ENCODE assay signal across 20 cellular contexts in genomic region chr10:8229153-8229552, GRCh38.
A peak's percentile ranks its signal among the peaks of the same experiment; 100 is the strongest.
DNase-seq lines count a peak whose midpoint lies in the region; ATAC-seq lines count a peak whose summit lies in the region.
"Had no signal": no experiment of that assay in that cellular context is flagged by ENCODE, and none has a peak within 500 bp of the region (broad histone marks: within the 10 kb centered on the region; RNA-seq: fewer than 3 reads in every experiment).

No MANE protein-coding gene starts in this region.

- POLR2A ChIA-PET in CD8-positive, alpha-beta memory T cell (lab: Charles Lee), result no interaction called here

- H3K9me3 ChIP-seq in CD8-positive, alpha-beta memory T cell (ENCODE audit: low read length), result no peaks in the 10 kb centered on the region
- H3K9me3 ChIP-seq in effector memory CD4-positive, alpha-beta T cell (ENCODE audit: control insufficient read depth, low read length), result no peaks in the 10 kb centered on the region
- H3K9me3 ChIP-seq: colonic mucosa, esophagus squamous epithelium, gastrocnemius medialis, prostate gland, testis had no signal

- no peak overlapping the region for H3K4me3 ChIP-seq in CD8-positive, alpha-beta memory T cell (ENCODE audit: low read length)
- no peak overlapping the region for H3K4me3 ChIP-seq in effector memory CD4-positive, alpha-beta T cell (ENCODE audit: insufficient read depth, low read depth, low read length, poor library complexity, severe bottlenecking)
- H3K4me3 ChIP-seq: colonic mucosa, esophagus squamous epithelium, gastrocnemius medialis, prostate gland, testis had no signal

- H3K27me3 ChIP-seq in CD8-positive, alpha-beta memory T cell (ENCODE audit: insufficient read depth, low read length, poor library complexity, severe bottlenecking), result no peaks in the 10 kb centered on the region
- H3K27me3 ChIP-seq in effector memory CD4-positive, alpha-beta T cell (replicated peaks; ENCODE audit: control insufficient read depth, insufficient read depth, low read length, poor library complexity, severe bottlenecking), result no peaks in the 10 kb centered on the region
- H3K27me3 ChIP-seq: colonic mucosa, esophagus squamous epithelium, gastrocnemius medialis, testis had no signal

- ATAC-seq in activated T-cell treated with anti-CD3 and anti-CD28 coated beads, Interleukin-2, amount 50 U/mL, for 4 hours, result peak; percentile 52 to 65
- peak; percentile 67 for ATAC-seq in activated T-helper 17 cell treated with anti-CD3 and anti-CD28 coated beads, Interleukin-2, amount 50 U/mL, for 72 hours (replicated peaks)
- ATAC-seq: gastrocnemius medialis; stimulated activated memory B cell treated with anti-CD40 and anti-IgM and Interleukin-4, amounts not matched to agents 10 μg/mL and 1 μg/mL and 100 μg/mL, for 72 hours had no signal

- no peak for DNase-seq in activated T-cell treated with anti-CD3 and anti-CD28 coated beads, Interleukin-2, amount 50 U/mL, for 4 hours
- DNase-seq in activated T-cell treated with anti-CD3 and anti-CD28 coated beads, Interleukin-2, amount 50 U/mL, for 48 hours, result no peak
- no peak for DNase-seq in CD8-positive, alpha-beta memory T cell
- DNase-seq in RPMI8226, result peak; percentile 13
- no peak for DNase-seq in KBM-7
- no peak for DNase-seq in NCI-H1930 (lab: John Stamatoyannopoulos, UW)
- DNase-seq in effector memory CD4-positive, alpha-beta T cell, result no peak
- DNase-seq: activated CD8-positive, alpha-beta memory T cell treated with anti-CD3 and anti-CD28 coated beads for 24 hours; amygdala; colonic mucosa; endodermal cell; esophagus squamous epithelium; gastrocnemius medialis; kidney; NCI-H510A; testis had no signal

- H3K4me1 ChIP-seq in CD8-positive, alpha-beta memory T cell (ENCODE audit: insufficient read depth, low read length), result peaks cover 12% of the 10 kb centered on the region
- H3K4me1 ChIP-seq in effector memory CD4-positive, alpha-beta T cell (ENCODE audit: control insufficient read depth, insufficient read depth, low read length, poor library complexity, severe bottlenecking), result peaks cover 12% of the 10 kb centered on the region
- H3K4me1 ChIP-seq: colonic mucosa, esophagus squamous epithelium, gastrocnemius medialis, prostate gland, testis had no signal

- no peaks in the 10 kb centered on the region for H3K9me3 Mint-ChIP-seq in activated T-cell treated with anti-CD3 and anti-CD28 coated beads, Interleukin-2, amount 50 U/mL, for 4 hours
- no peaks in the 10 kb centered on the region for H3K9me3 Mint-ChIP-seq in CD8-positive, alpha-beta memory T cell
- H3K9me3 Mint-ChIP-seq in activated T-helper 17 cell treated with anti-CD3 and anti-CD28 coated beads, Interleukin-2, amount 50 U/mL, for 72 hours, result no peaks in the 10 kb centered on the region
- H3K9me3 Mint-ChIP-seq: endodermal cell; stimulated activated memory B cell treated with anti-CD40 and anti-IgM and Interleukin-4, amounts not matched to agents 10 μg/mL and 1 μg/mL and 100 μg/mL, for 72 hours had no signal

- CTCF ChIA-PET in CD8-positive, alpha-beta memory T cell (lab: Charles Lee), result no interaction called here

- no peaks in the 10 kb centered on the region for H3K36me3 ChIP-seq in CD8-positive, alpha-beta memory T cell (ENCODE audit: insufficient read depth, low read length)
- no peaks in the 10 kb centered on the region for H3K36me3 ChIP-seq in effector memory CD4-positive, alpha-beta T cell (ENCODE audit: control insufficient read depth, insufficient read depth, low read length)
- H3K36me3 ChIP-seq: colonic mucosa, esophagus squamous epithelium, gastrocnemius medialis, prostate gland had no signal

- no peaks in the 10 kb centered on the region for H3K27me3 Mint-ChIP-seq in activated T-cell treated with anti-CD3 and anti-CD28 coated beads, Interleukin-2, amount 50 U/mL, for 4 hours (ENCODE audit: low read depth)
- peaks cover 0 to 5% of the 10 kb centered on the region in 2 donors for H3K27me3 Mint-ChIP-seq in CD8-positive, alpha-beta memory T cell
- H3K27me3 Mint-ChIP-seq in activated T-helper 17 cell treated with anti-CD3 and anti-CD28 coated beads, Interleukin-2, amount 50 U/mL, for 72 hours, result no peaks in the 10 kb centered on the region
- H3K27me3 Mint-ChIP-seq: stimulated activated memory B cell treated with anti-CD40 and anti-IgM and Interleukin-4, amounts not matched to agents 10 μg/mL and 1 μg/mL and 100 μg/mL, for 72 hours had no signal

- peaks cover 15% of the 10 kb centered on the region for H3K4me1 Mint-ChIP-seq in activated T-cell treated with anti-CD3 and anti-CD28 coated beads, Interleukin-2, amount 50 U/mL, for 4 hours (ENCODE audit: low read depth)
- H3K4me1 Mint-ChIP-seq in CD8-positive, alpha-beta memory T cell, result peaks cover 25 to 36% (median 31%) of the 10 kb centered on the region in 3 donors
- H3K4me1 Mint-ChIP-seq in activated T-helper 17 cell treated with anti-CD3 and anti-CD28 coated beads, Interleukin-2, amount 50 U/mL, for 72 hours, result peaks cover 23% of the 10 kb centered on the region
- H3K4me1 Mint-ChIP-seq: stimulated activated memory B cell treated with anti-CD40 and anti-IgM and Interleukin-4, amounts not matched to agents 10 μg/mL and 1 μg/mL and 100 μg/mL, for 72 hours had no signal

- in situ Hi-C loops in KBM-7 (cut with MboI; ENCODE audit: low pct_unique_long_range_greater_than_20kb, low sequenced_read_pairs), result no loop called here

- H3K36me3 Mint-ChIP-seq in activated T-cell treated with anti-CD3 and anti-CD28 coated beads, Interleukin-2, amount 50 U/mL, for 4 hours (ENCODE audit: insufficient read depth), result no peaks in the 10 kb centered on the region
- no peaks in the 10 kb centered on the region for H3K36me3 Mint-ChIP-seq in CD8-positive, alpha-beta memory T cell
- no peaks in the 10 kb centered on the region for H3K36me3 Mint-ChIP-seq in activated T-helper 17 cell treated with anti-CD3 and anti-CD28 coated beads, Interleukin-2, amount 50 U/mL, for 72 hours (ENCODE audit: low read depth)
- H3K36me3 Mint-ChIP-seq: stimulated activated memory B cell treated with anti-CD40 and anti-IgM and Interleukin-4, amounts not matched to agents 10 μg/mL and 1 μg/mL and 100 μg/mL, for 72 hours had no signal

- no peak overlapping the region for H3K27ac ChIP-seq in CD8-positive, alpha-beta memory T cell (ENCODE audit: low read depth, low read length)
- no peak overlapping the region for H3K27ac ChIP-seq in effector memory CD4-positive, alpha-beta T cell (ENCODE audit: insufficient read depth, low read length, poor library complexity, severe bottlenecking)
- H3K27ac ChIP-seq: colonic mucosa, esophagus squamous epithelium, gastrocnemius medialis, prostate gland, RWPE1, testis had no signal

- peak overlapping the region in 6 of 8 donors; percentile 17 to 94 (median 59) for H3K27ac Mint-ChIP-seq in CD8-positive, alpha-beta memory T cell
- H3K27ac Mint-ChIP-seq in activated T-helper 17 cell treated with anti-CD3 and anti-CD28 coated beads, Interleukin-2, amount 50 U/mL, for 72 hours, result peak overlapping the region; percentile 60
- H3K27ac Mint-ChIP-seq: endodermal cell; stimulated activated memory B cell treated with anti-CD40 and anti-IgM and Interleukin-4, amounts not matched to agents 10 μg/mL and 1 μg/mL and 100 μg/mL, for 72 hours had no signal

- no peak overlapping the region for H3K4me3 Mint-ChIP-seq in activated T-cell treated with anti-CD3 and anti-CD28 coated beads, Interleukin-2, amount 50 U/mL, for 4 hours
- peak overlapping the region in 3 of 7 donors; percentile 29 to 63 (median 58) for H3K4me3 Mint-ChIP-seq in CD8-positive, alpha-beta memory T cell
- H3K4me3 Mint-ChIP-seq in activated T-helper 17 cell treated with anti-CD3 and anti-CD28 coated beads, Interleukin-2, amount 50 U/mL, for 72 hours, result peak overlapping the region; percentile 50
- H3K4me3 Mint-ChIP-seq: endodermal cell; stimulated activated memory B cell treated with anti-CD40 and anti-IgM and Interleukin-4, amounts not matched to agents 10 μg/mL and 1 μg/mL and 100 μg/mL, for 72 hours had no signal
